8 cellular contexts compared by ENCODE assay signal in genomic region chr1:6613361-6614018, GRCh38. TPM values are rescaled to one million over a fixed set of nuclear protein-coding genes. Genes with fewer than 3 reads are reported as not detected.
A peak's percentile ranks its signal among the peaks of the same experiment; 100 is the strongest.
DNase-seq lines count a peak whose midpoint lies in the region; ATAC-seq and TF ChIP-seq lines count a peak whose summit lies in the region.

Gene PHF13 (plus strand): TSS chr1:6613731. CDS start chr1:6614067, 336 bp downstream.

- CTCF ChIA-PET in AG04449 (lab: Yijun Ruan, JAX): no interaction called here

- peak within 1 kb of the TSS; percentile 92 to 97 (median 94) for H3K9ac ChIP-seq in skeletal muscle tissue (ENCODE audit: low read depth in 1 of 3, low read length in 3 of 3)

- TF ChIP-seq CTCF in AG04449 (IDR thresholded peaks at IDR 0.05; ENCODE audit: insufficient read depth, low read length, missing control alignments) (no peak), VCaP (conservative IDR thresholded peaks at IDR 0.05) (no peak)

- DNase-seq in AG04449 (ENCODE audit: low read depth, low spot score): peak; percentile 88
- peak; percentile 97 for DNase-seq in NCI-H2196 treated with DMSO at 0.1 percent for 48 hours (lab: John Stamatoyannopoulos, UW; ENCODE audit: unreplicated experiment)
- peak; percentile 93 to 99 for DNase-seq in T47D (ENCODE audit: low read depth in 1 of 2, low spot score in 1 of 2)

- POLR2A ChIA-PET in AG04449 (lab: Yijun Ruan, JAX): interaction anchor here (1.0 to 1.5 kb wide), 2 partner anchors 9 to 11 kb away, joined by 3 to 8 read pairs; no protein-coding TSS in a partner anchor

- ATAC-seq in GM18907 (IDR thresholded peaks at IDR 0.05; ENCODE audit: unreplicated experiment): peak; percentile 91
- peak; percentile 80 for ATAC-seq in HG03139 (IDR thresholded peaks at IDR 0.05; ENCODE audit: unreplicated experiment)

- H3K4me3 ChIP-seq in AG04449 (ENCODE audit: low read depth, low read length): peak within 1 kb of the TSS; percentile 85
- peak within 1 kb of the TSS; percentile 86 for H3K4me3 ChIP-seq in iPS-18c (ENCODE audit: insufficient read depth, low read depth, low read length)
- H3K4me3 ChIP-seq in skeletal muscle tissue (ENCODE audit: low read length in 3 of 3): peak within 1 kb of the TSS; percentile 94 to 98 (median 98)

- H3K27ac ChIP-seq in VCaP (peak within 1 kb of the TSS; percentile 89), skeletal muscle tissue (ENCODE audit: low read depth, low read length) (peak within 1 kb of the TSS; percentile 96)

- H3K27me3 ChIP-seq in skeletal muscle tissue (ENCODE audit: control insufficient read depth in 3 of 3, insufficient read depth in 3 of 3, low read length in 3 of 3): no peaks in the 10 kb centered on the region

- peaks cover 18 to 22% (median 21%) of the 10 kb centered on the region in 3 donors for H3K4me1 ChIP-seq in skeletal muscle tissue (ENCODE audit: control insufficient read depth in 3 of 3, insufficient read depth in 3 of 3, low read length in 3 of 3)

- in situ Hi-C loops in T47D (cut with HindIII; ENCODE audit: low pct_unique_long_range_greater_than_20kb, low sequenced_read_pairs): no loop called here

- H3K9me3 ChIP-seq in iPS-18c (ENCODE audit: control insufficient read depth, insufficient read depth, low read length) (no peaks in the 10 kb centered on the region), skeletal muscle tissue (ENCODE audit: control insufficient read depth in 3 of 3, low read length in 3 of 3) (no peaks in the 10 kb centered on the region)

- H3K36me3 ChIP-seq in skeletal muscle tissue (ENCODE audit: control insufficient read depth in 3 of 3, insufficient read depth in 3 of 3, low read length in 3 of 3): no peaks in the 10 kb centered on the region

RNA-seq across cellular contexts. Expression of gene PHF13, which starts in this region (rescaled TPM):
- 17.7 TPM for total RNA-seq in skeletal muscle tissue

Comparison
In these comparisons a context has a peak if more than half of its experiments do, and no peak if none do; other contexts are left out.
1. Peak in every context shown above with its lines: DNase-seq, ATAC-seq, H3K4me3 ChIP-seq and H3K27ac ChIP-seq.